Comparison of ENCODE assay signal across 26 cellular contexts in genomic region chr3:34758630-34759261, GRCh38.
"Had no signal": no experiment of that assay in that cellular context is flagged by ENCODE, and none has a peak within 500 bp of the region (broad histone marks: within the 10 kb centered on the region; RNA-seq: fewer than 3 reads in every experiment).

No MANE protein-coding gene starts in this region.

- H3K27me3 Mint-ChIP-seq: activated CD4-positive, alpha-beta memory T cell treated with anti-CD3 and anti-CD28 coated beads, Interleukin-2, amount 10 ng/mL, durations not matched to agents 7 days and 5 days; activated CD4-positive, alpha-beta T cell treated with anti-CD3 and anti-CD28 coated beads, Interleukin-2, amount 10 ng/mL, durations not matched to agents 7 days and 5 days; activated naive CD8-positive, alpha-beta T cell; activated T-cell treated with anti-CD3 and anti-CD28 coated beads, Interleukin-2, amount 50 U/mL, for 24 hours; central memory CD8-positive, alpha-beta T cell; dendritic cell treated with granulocyte-macrophage colony-stimulating factor and Interleukin-4, amounts not matched to agents 40 ng/mL and 50 ng/mL, for 4 days had no signal

- H3K9me3 Mint-ChIP-seq: activated CD4-positive, alpha-beta T cell treated with anti-CD3 and anti-CD28 coated beads, Interleukin-2, amount 10 ng/mL, durations not matched to agents 7 days and 5 days had no signal

- H3K4me1 Mint-ChIP-seq: activated CD4-positive, alpha-beta memory T cell treated with anti-CD3 and anti-CD28 coated beads, Interleukin-2, amount 10 ng/mL, durations not matched to agents 7 days and 5 days; activated CD4-positive, alpha-beta T cell treated with anti-CD3 and anti-CD28 coated beads, Interleukin-2, amount 10 ng/mL, durations not matched to agents 7 days and 5 days; central memory CD8-positive, alpha-beta T cell; endodermal cell had no signal

- H3K36me3 Mint-ChIP-seq: activated naive CD8-positive, alpha-beta T cell had no signal

- H3K4me3 ChIP-seq: coronary artery, dorsolateral prefrontal cortex had no signal

- H3K27ac ChIP-seq: brain microvascular endothelial cell, coronary artery, dorsolateral prefrontal cortex had no signal

- H3K27me3 ChIP-seq: brain microvascular endothelial cell, dorsolateral prefrontal cortex had no signal

- DNase-seq: activated CD4-positive, alpha-beta memory T cell treated with anti-CD3 and anti-CD28 coated beads, Interleukin-2, amount 10 ng/mL, durations not matched to agents 7 days and 5 days; activated CD4-positive, alpha-beta T cell treated with anti-CD3 and anti-CD28 coated beads for 1 hour; activated CD4-positive, alpha-beta T cell treated with anti-CD3 and anti-CD28 coated beads for 4 hours; activated CD4-positive, alpha-beta T cell treated with anti-CD3 and anti-CD28 coated beads, Interleukin-2, amount 10 ng/mL, durations not matched to agents 7 days and 5 days; activated CD4-positive, alpha-beta T cell treated with anti-CD3 and anti-CD28 coated beads, Interleukin-2, amount 50 U/mL, for 4 hours; activated CD8-positive, alpha-beta memory T cell treated with anti-CD3 and anti-CD28 coated beads, Interleukin-2, amount 50 U/mL, for 48 hours; activated effector memory CD4-positive, alpha-beta T cell treated with Interleukin-2 at 50 U/mL for 16 hours; activated gamma-delta T cell treated with Interleukin-2 at 50 U/mL for 16 hours; activated naive CD4-positive, alpha-beta T cell treated with anti-CD3 and anti-CD28 coated beads, Interleukin-2, amount 50 U/mL, for 16 hours; activated naive CD4-positive, alpha-beta T cell treated with Interleukin-2 at 50 U/mL for 16 hours; activated T-cell treated with anti-CD3 and anti-CD28 coated beads for 4 hours; activated T-cell treated with anti-CD3 and anti-CD28 coated beads, Interleukin-2, amount 50 U/mL, for 24 hours; activated T-cell treated with anti-CD3 and anti-CD28 coated beads, Interleukin-2, amount 50 U/mL, for 72 hours; amniotic stem cell; brain microvascular endothelial cell; dorsolateral prefrontal cortex; effector memory CD4-positive, alpha-beta T cell; endodermal cell; foreskin fibroblast; head of caudate nucleus; T-helper 2 cell had no signal

- ATAC-seq: activated T-cell treated with anti-CD3 and anti-CD28 coated beads, Interleukin-2, amount 50 U/mL, for 72 hours; esophagus mucosa had no signal

- H3K36me3 ChIP-seq: brain microvascular endothelial cell had no signal

- H3K27ac Mint-ChIP-seq: activated CD4-positive, alpha-beta memory T cell treated with anti-CD3 and anti-CD28 coated beads, Interleukin-2, amount 10 ng/mL, durations not matched to agents 7 days and 5 days; activated CD4-positive, alpha-beta T cell treated with anti-CD3 and anti-CD28 coated beads, Interleukin-2, amount 10 ng/mL, durations not matched to agents 7 days and 5 days; activated naive CD8-positive, alpha-beta T cell; activated T-cell treated with anti-CD3 and anti-CD28 coated beads, Interleukin-2, amount 50 U/mL, for 24 hours; activated T-cell treated with anti-CD3 and anti-CD28 coated beads, Interleukin-2, amount 50 U/mL, for 72 hours; dendritic cell treated with granulocyte-macrophage colony-stimulating factor and Interleukin-4, amounts not matched to agents 40 ng/mL and 50 ng/mL, for 4 days; endodermal cell had no signal

- H3K4me3 Mint-ChIP-seq: activated CD4-positive, alpha-beta memory T cell treated with anti-CD3 and anti-CD28 coated beads, Interleukin-2, amount 10 ng/mL, durations not matched to agents 7 days and 5 days; activated CD4-positive, alpha-beta T cell treated with anti-CD3 and anti-CD28 coated beads, Interleukin-2, amount 10 ng/mL, durations not matched to agents 7 days and 5 days; activated naive CD8-positive, alpha-beta T cell; activated T-cell treated with anti-CD3 and anti-CD28 coated beads, Interleukin-2, amount 50 U/mL, for 24 hours; activated T-cell treated with anti-CD3 and anti-CD28 coated beads, Interleukin-2, amount 50 U/mL, for 72 hours; central memory CD8-positive, alpha-beta T cell; dendritic cell treated with granulocyte-macrophage colony-stimulating factor and Interleukin-4, amounts not matched to agents 40 ng/mL and 50 ng/mL, for 4 days; endodermal cell had no signal
